Comparison of ENCODE assay signal across 35 cellular contexts in genomic region chr4:146456681-146457080, GRCh38.
"Had no signal": no experiment of that assay in that cellular context is flagged by ENCODE, and none has a peak within 500 bp of the region (broad histone marks: within the 10 kb centered on the region; RNA-seq: fewer than 3 reads in every experiment).

No MANE protein-coding gene starts in this region.

- H3K4me1 ChIP-seq: body of pancreas, breast epithelium had no signal

- H3K4me3 ChIP-seq: adrenal gland, body of pancreas, breast epithelium had no signal

- H3K27ac Mint-ChIP-seq: activated CD4-positive, alpha-beta memory T cell treated with anti-CD3 and anti-CD28 coated beads, Interleukin-2, amount 10 ng/mL, durations not matched to agents 7 days and 5 days; activated CD4-positive, alpha-beta T cell treated with anti-CD3 and anti-CD28 coated beads, Interleukin-2, amount 10 ng/mL, durations not matched to agents 7 days and 5 days; activated naive CD4-positive, alpha-beta T cell treated with anti-CD3 and anti-CD28 coated beads, Interleukin-2, amount 50 U/mL, for 72 hours; activated T-helper 1 cell treated with anti-CD3 and anti-CD28 coated beads, Interleukin-12 subunit alpha, Interleukin-12 subunit beta, Interleukin-2, Interleukin-4 antibody, amounts not matched to agents 30 ng/mL and 10 ng/mL and 1 ng/mL, durations not matched to agents 14 hours and 24 hours and 36 hours; activated T-helper 17 cell treated with anti-CD3 and anti-CD28 coated beads, Interleukin-2, amount 50 U/mL, for 72 hours; T-helper 1 cell treated with Interleukin-12 subunit alpha and Interleukin-12 subunit beta and Interleukin-4 antibody, amounts not matched to agents 30 μg/mL and 1 μg/mL, for 36 hours; T-helper 2 cell treated with Interferon-gamma antibody and Interleukin-4, amounts not matched to agents 5 μg/mL and 100 μg/mL, for 36 hours had no signal

- H3K27me3 ChIP-seq: adrenal gland, body of pancreas, brain microvascular endothelial cell, breast epithelium had no signal

- ATAC-seq: activated CD4-positive, alpha-beta T cell treated with anti-CD3 and anti-CD28 coated beads for 36 hours; activated CD4-positive, CD25-positive, alpha-beta regulatory T cell treated with anti-CD3 and anti-CD28 coated beads, Interleukin-2, amount 50 U/mL, for 24 hours; activated naive CD4-positive, alpha-beta T cell treated with anti-CD3 and anti-CD28 coated beads, Interleukin-2, amount 50 U/mL, for 72 hours; activated T-cell treated with anti-CD3 and anti-CD28 coated beads, Interleukin-2, amount 50 U/mL, for 4 hours; activated T-cell treated with anti-CD3 and anti-CD28 coated beads, Interleukin-2, amount 50 U/mL, for 72 hours; activated T-helper 17 cell treated with anti-CD3 and anti-CD28 coated beads, Interleukin-2, amount 50 U/mL, for 72 hours; body of pancreas had no signal

- H3K27me3 Mint-ChIP-seq: activated CD4-positive, alpha-beta memory T cell treated with anti-CD3 and anti-CD28 coated beads, Interleukin-2, amount 10 ng/mL, durations not matched to agents 7 days and 5 days; activated CD4-positive, alpha-beta T cell treated with anti-CD3 and anti-CD28 coated beads for 36 hours; activated CD4-positive, alpha-beta T cell treated with anti-CD3 and anti-CD28 coated beads, Interleukin-2, amount 10 ng/mL, durations not matched to agents 7 days and 5 days; activated naive CD8-positive, alpha-beta T cell treated with anti-CD3 and anti-CD28 coated beads for 36 hours; activated T-helper 17 cell treated with anti-CD3 and anti-CD28 coated beads, Interleukin-2, amount 50 U/mL, for 72 hours had no signal

- H3K4me3 Mint-ChIP-seq: activated CD4-positive, alpha-beta memory T cell treated with anti-CD3 and anti-CD28 coated beads, Interleukin-2, amount 10 ng/mL, durations not matched to agents 7 days and 5 days; activated CD4-positive, alpha-beta T cell treated with anti-CD3 and anti-CD28 coated beads for 36 hours; activated CD4-positive, alpha-beta T cell treated with anti-CD3 and anti-CD28 coated beads, Interleukin-2, amount 10 ng/mL, durations not matched to agents 7 days and 5 days; activated naive CD4-positive, alpha-beta T cell treated with anti-CD3 and anti-CD28 coated beads for 36 hours; activated naive CD8-positive, alpha-beta T cell treated with anti-CD3 and anti-CD28 coated beads for 36 hours; activated T-cell treated with anti-CD3 and anti-CD28 coated beads, Interleukin-2, amount 50 U/mL, for 4 hours; activated T-helper 1 cell treated with anti-CD3 and anti-CD28 coated beads, Interleukin-12 subunit alpha, Interleukin-12 subunit beta, Interleukin-2, Interleukin-4 antibody, amounts not matched to agents 30 ng/mL and 10 ng/mL and 1 ng/mL, durations not matched to agents 14 hours and 24 hours and 36 hours; T-helper 1 cell treated with Interleukin-12 subunit alpha and Interleukin-12 subunit beta and Interleukin-4 antibody, amounts not matched to agents 30 μg/mL and 1 μg/mL, for 36 hours; T-helper 2 cell treated with Interferon-gamma antibody and Interleukin-4, amounts not matched to agents 5 μg/mL and 100 μg/mL, for 36 hours had no signal

- DNase-seq: activated CD4-positive, alpha-beta memory T cell treated with anti-CD3 and anti-CD28 coated beads, Interleukin-2, amount 10 ng/mL, durations not matched to agents 7 days and 5 days; activated CD4-positive, alpha-beta T cell treated with anti-CD3 and anti-CD28 coated beads for 1 hour; activated CD4-positive, alpha-beta T cell treated with anti-CD3 and anti-CD28 coated beads for 36 hours; activated CD4-positive, alpha-beta T cell treated with anti-CD3 and anti-CD28 coated beads for 48 hours; activated CD4-positive, alpha-beta T cell treated with anti-CD3 and anti-CD28 coated beads, Interleukin-2, amount 10 ng/mL, durations not matched to agents 7 days and 5 days; activated CD4-positive, alpha-beta T cell treated with anti-CD3 and anti-CD28 coated beads, Interleukin-2, amount 50 U/mL, for 48 hours; activated CD4-positive, CD25-positive, alpha-beta regulatory T cell; activated CD8-positive, alpha-beta memory T cell treated with anti-CD3 and anti-CD28 coated beads, Interleukin-2, amount 50 U/mL, for 4 hours; activated effector memory CD4-positive, alpha-beta T cell treated with anti-CD3 and anti-CD28 coated beads, Interleukin-2, amount 50 U/mL, for 16 hours; activated gamma-delta T cell treated with Interleukin-2 at 50 U/mL for 16 hours; activated naive CD4-positive, alpha-beta T cell; activated naive CD4-positive, alpha-beta T cell treated with anti-CD3 and anti-CD28 coated beads for 36 hours; activated naive CD4-positive, alpha-beta T cell treated with anti-CD3 and anti-CD28 coated beads, Interleukin-2, amount 50 U/mL, for 16 hours; activated naive CD8-positive, alpha-beta T cell treated with anti-CD3 and anti-CD28 coated beads for 36 hours; activated T-cell treated with anti-CD3 and anti-CD28 coated beads for 4 hours; activated T-cell treated with anti-CD3 and anti-CD28 coated beads, Interleukin-2, amount 50 U/mL, for 1 hour; activated T-cell treated with anti-CD3 and anti-CD28 coated beads, Interleukin-2, amount 50 U/mL, for 4 hours; activated T-cell treated with anti-CD3 and anti-CD28 coated beads, Interleukin-2, amount 50 U/mL, for 72 hours; adrenal gland; amniotic stem cell; aorta; body of pancreas; brain microvascular endothelial cell; central memory CD4-positive, alpha-beta T cell; T-helper 1 cell; T-helper 2 cell; T-helper 9 cell had no signal

- H3K27ac ChIP-seq: adrenal gland, body of pancreas, brain microvascular endothelial cell, breast epithelium, VCaP had no signal

- H3K36me3 ChIP-seq: adrenal gland, brain microvascular endothelial cell, breast epithelium had no signal
